Comparison of ENCODE assay signal across 1 cellular context in genomic region chr5:123511648-123512605, GRCh38.
A peak's percentile ranks its signal among the peaks of the same experiment; 100 is the strongest.
TF ChIP-seq lines count a peak whose summit lies in the region.

Gene CSNK1G3, plus strand, starts transcription at chr5:123512177. Its CDS starts 33,487 bp downstream, at chr5:123545664.

TF ChIP-seq in HEK293, 187 proteins besides CTCF, POLR2A, EP300 and RAD21 (continued from another document and continues in another):
- TF ChIP-seq ZNF777 (tag by site-specific recombination; IDR thresholded peaks at IDR 0.05; ENCODE audit: borderline replicate concordance) (no peak), ZNF561 (tag by site-specific recombination; IDR thresholded peaks at IDR 0.05; ENCODE audit: borderline replicate concordance) (peak; percentile 27; the same call in 1 of the 2 replicates), ZNF433 (tag by site-specific recombination; IDR thresholded peaks at IDR 0.05; ENCODE audit: low read depth) (no peak), TRIM28 (IDR thresholded peaks at IDR 0.05; ENCODE audit: borderline replicate concordance, low read length) (no peak), ZSCAN5A (tag by site-specific recombination; IDR thresholded peaks at IDR 0.05) (peak; percentile 69; the same call in 1 of the 2 replicates), SALL2 (tag by site-specific recombination; IDR thresholded peaks at IDR 0.05; ENCODE audit: borderline replicate concordance) (no peak), ZBTB7A (tag by site-specific recombination; IDR thresholded peaks at IDR 0.05; ENCODE audit: low read depth) (no peak), ZNF174 (tag by site-specific recombination; IDR thresholded peaks at IDR 0.05) (no peak), ZNF621 (tag by site-specific recombination; IDR thresholded peaks at IDR 0.05) (no peak), ZNF596 (tag by site-specific recombination; IDR thresholded peaks at IDR 0.05) (peak; percentile 96), ZBTB1 (tag by site-specific recombination; IDR thresholded peaks at IDR 0.05) (0 out of 2 replicates have a peak, but pooled peaks have one; percentile 46), PBX3 (CRISPR knock-in tag; IDR thresholded peaks at IDR 0.05) (no peak; the same call in 1 of the 2 replicates), ZBTB26 (tag by site-specific recombination; optimal IDR thresholded peaks at IDR 0.05) (peak; percentile 73), ZNF37A (tag by site-specific recombination; IDR thresholded peaks at IDR 0.05) (no peak), ZNF398 (tag by site-specific recombination; IDR thresholded peaks at IDR 0.05) (no peak), ZNF274 (IDR thresholded peaks at IDR 0.05; ENCODE audit: low read length) (no peak), ZNF274 (tag by site-specific recombination; IDR thresholded peaks at IDR 0.05; ENCODE audit: borderline replicate concordance) (no peak), ZNF394 (tag by site-specific recombination; IDR thresholded peaks at IDR 0.05; ENCODE audit: borderline replicate concordance) (peak; percentile 78), ZBTB8A (tag by site-specific recombination; IDR thresholded peaks at IDR 0.05) (peak; percentile 32; the same call in 1 of the 2 replicates), ZNF768 (tag by site-specific recombination; IDR thresholded peaks at IDR 0.05) (peak; percentile 72; the same call in 1 of the 2 replicates), ZNF580 (tag by site-specific recombination; IDR thresholded peaks at IDR 0.05) (peak; percentile 25), ZNF140 (tag by site-specific recombination; IDR thresholded peaks at IDR 0.05) (no peak), ZNF558 (tag by site-specific recombination; IDR thresholded peaks at IDR 0.05) (no peak; the same call in 1 of the 2 replicates), ZNF239 (tag by site-specific recombination; IDR thresholded peaks at IDR 0.05) (no peak), ZNF521 (tag by site-specific recombination; IDR thresholded peaks at IDR 0.05) (no peak), ZNF677 (tag by site-specific recombination; IDR thresholded peaks at IDR 0.05) (no peak), ZFP3 (tag by site-specific recombination; IDR thresholded peaks at IDR 0.05; ENCODE audit: low read depth) (no peak), SP2 (tag by site-specific recombination; IDR thresholded peaks at IDR 0.05) (peak; percentile 83), ZBTB10 (tag by site-specific recombination; IDR thresholded peaks at IDR 0.05) (0 out of 2 replicates have a peak, but pooled peaks have one; percentile 25), HOXC10 (CRISPR knock-in tag; IDR thresholded peaks at IDR 0.05) (no peak), ZNF26 (tag by site-specific recombination; IDR thresholded peaks at IDR 0.05) (no peak), ZEB2 (tag by site-specific recombination; IDR thresholded peaks at IDR 0.05) (peak; percentile 85), REST (tag by site-specific recombination; IDR thresholded peaks at IDR 0.05) (no peak; the same call in 1 of the 2 replicates), ZNF626 (tag by site-specific recombination; IDR thresholded peaks at IDR 0.05) (no peak), ZNF391 (tag by site-specific recombination; IDR thresholded peaks at IDR 0.05; ENCODE audit: borderline replicate concordance, low read depth) (peak; percentile 85; the same call in 1 of the 2 replicates), ZFP69B (tag by site-specific recombination; IDR thresholded peaks at IDR 0.05) (peak; percentile 78), ZNF248 (tag by site-specific recombination; IDR thresholded peaks at IDR 0.05) (no peak), ZNF175 (tag by site-specific recombination; IDR thresholded peaks at IDR 0.05) (no peak), MYNN (tag by site-specific recombination; IDR thresholded peaks at IDR 0.05; ENCODE audit: borderline replicate concordance) (no peak), ZNF292 (tag by site-specific recombination; IDR thresholded peaks at IDR 0.05; ENCODE audit: borderline replicate concordance, low read depth) (no peak), ZBTB11 (tag by site-specific recombination; conservative IDR thresholded peaks at IDR 0.05; ENCODE audit: low read depth) (peak; percentile 96), KLF8 (tag by site-specific recombination; IDR thresholded peaks at IDR 0.05) (peak; percentile 23; the same call in 1 of the 2 replicates), ZNF549 (tag by site-specific recombination; IDR thresholded peaks at IDR 0.05) (no peak), ZNF324 (tag by site-specific recombination; IDR thresholded peaks at IDR 0.05) (no peak; the same call in none of the 2 replicates), ZBTB6 (tag by site-specific recombination; IDR thresholded peaks at IDR 0.05) (peak; percentile 14; the same call in 1 of the 2 replicates)
